ENCODE assay signal across 22 cellular contexts in genomic region chr6:37877373-37878149, GRCh38. TPM values are rescaled to one million over a fixed set of nuclear protein-coding genes. Genes with fewer than 3 reads are reported as not detected.
DNase-seq lines count a peak whose midpoint lies in the region; ATAC-seq and TF ChIP-seq lines count a peak whose summit lies in the region.
"Had no signal": no experiment of that assay in that cellular context is flagged by ENCODE, and none has a peak within 500 bp of the region (broad histone marks: within the 10 kb centered on the region; RNA-seq: fewer than 3 reads in every experiment).

No MANE protein-coding gene starts in this region.

- ATAC-seq in Right ventricle myocardium inferior (peak; percentile 21), SK-N-SH treated with all-trans-retinoic acid at 6 μM for 48 hours (no peak)
- no peak for ATAC-seq in stimulated activated memory B cell treated with anti-CD40 and anti-IgM and Interleukin-4, amounts not matched to agents 10 μg/mL and 1 μg/mL and 100 μg/mL, for 72 hours

- H3K4me3 ChIP-seq in right atrium auricular region = no peak overlapping the region
- H3K4me3 ChIP-seq: right lobe of liver, transverse colon had no signal

- peaks cover 3% of the 10 kb centered on the region for H3K36me3 Mint-ChIP-seq in stimulated activated memory B cell treated with anti-CD40 and anti-IgM and Interleukin-4, amounts not matched to agents 10 μg/mL and 1 μg/mL and 100 μg/mL, for 72 hours

- H3K27me3 Mint-ChIP-seq in stimulated activated memory B cell treated with anti-CD40 and anti-IgM and Interleukin-4, amounts not matched to agents 10 μg/mL and 1 μg/mL and 100 μg/mL, for 72 hours = no peaks in the 10 kb centered on the region
- H3K27me3 Mint-ChIP-seq: naive thymus-derived CD4-positive, alpha-beta T cell had no signal

- TF ChIP-seq CTCF in right atrium auricular region (IDR thresholded peaks at IDR 0.05) = no peak

- H3K4me3 Mint-ChIP-seq in stimulated activated memory B cell treated with anti-CD40 and anti-IgM and Interleukin-4, amounts not matched to agents 10 μg/mL and 1 μg/mL and 100 μg/mL, for 72 hours = no peak overlapping the region

- peaks cover 0 to 28% of the 10 kb centered on the region in 2 donors for H3K4me1 ChIP-seq in right atrium auricular region

- peak overlapping the region; percentile 26 for H3K27ac Mint-ChIP-seq in stimulated activated memory B cell treated with anti-CD40 and anti-IgM and Interleukin-4, amounts not matched to agents 10 μg/mL and 1 μg/mL and 100 μg/mL, for 72 hours

- intact Hi-C loops in Right ventricle myocardium inferior (cut with DNase I) = no loop called here

- no peaks in the 10 kb centered on the region for H3K9me3 ChIP-seq in right atrium auricular region
- H3K9me3 ChIP-seq: Caco-2, right lobe of liver, SK-N-SH, transverse colon had no signal

- DNase-seq in Right ventricle myocardium inferior (ENCODE audit: missing footprints) (no peak), right atrium auricular region (ENCODE audit: low spot score) (no peak), amniotic epithelial cell (ENCODE audit: low read depth) (peak; percentile 85), iris pigment epithelial cell (ENCODE audit: low read depth) (peak; percentile 40), SK-N-DZ (ENCODE audit: low spot score) (no peak), hippocampal formation (lab: John Stamatoyannopoulos, UW) (no peak)
- DNase-seq: activated CD8-positive, alpha-beta memory T cell treated with anti-CD3 and anti-CD28 coated beads for 24 hours; activated naive CD4-positive, alpha-beta T cell treated with Interleukin-2 at 50 U/mL for 16 hours; Caco-2; effector CD8-positive, alpha-beta T cell; Karpas-422; left colon; naive thymus-derived CD4-positive, alpha-beta T cell; NCI-H1417 treated with DMSO at 0.1 percent for 48 hours; NCI-H446; right lobe of liver; SK-N-SH; stimulated activated CD4-positive, alpha-beta T cell treated with anti-CD3 and anti-CD28 coated beads, Interleukin-2, amount 100 ng/mL, for 48 hours; stimulated activated CD8-positive, alpha-beta memory T cell treated with anti-CD3 and anti-CD28 coated beads, Interleukin-4, amount 100 ng/mL, for 48 hours; transverse colon had no signal

- no peaks in the 10 kb centered on the region for H3K27me3 ChIP-seq in right atrium auricular region
- H3K27me3 ChIP-seq: right lobe of liver, transverse colon had no signal

- no peaks in the 10 kb centered on the region for H3K36me3 ChIP-seq in right atrium auricular region
- H3K36me3 ChIP-seq: right lobe of liver, transverse colon had no signal

- H3K4me1 Mint-ChIP-seq in stimulated activated memory B cell treated with anti-CD40 and anti-IgM and Interleukin-4, amounts not matched to agents 10 μg/mL and 1 μg/mL and 100 μg/mL, for 72 hours = peaks cover 75% of the 10 kb centered on the region

- H3K9me3 Mint-ChIP-seq in stimulated activated memory B cell treated with anti-CD40 and anti-IgM and Interleukin-4, amounts not matched to agents 10 μg/mL and 1 μg/mL and 100 μg/mL, for 72 hours = no peaks in the 10 kb centered on the region

- H3K27ac ChIP-seq in right atrium auricular region = no peak overlapping the region
- H3K27ac ChIP-seq: right lobe of liver had no signal

TF ChIP-seq in SK-N-SH treated with all-trans-retinoic acid at 6 μM for 48 hours, 23 proteins besides CTCF, POLR2A, EP300 and RAD21:
- TF ChIP-seq PPARA (CRISPR knock-in tag; IDR thresholded peaks at IDR 0.05; ENCODE audit: borderline replicate concordance) = no peak
- no peak for TF ChIP-seq ZFP30 (CRISPR knock-in tag; IDR thresholded peaks at IDR 0.05)
- TF ChIP-seq CREB5 (CRISPR knock-in tag; IDR thresholded peaks at IDR 0.05; ENCODE audit: low read depth) = no peak
TF ChIP-seq in SK-N-SH treated with all-trans-retinoic acid at 6 μM for 48 hours: peak in this region for 0.

RNA-seq across cellular contexts. Expression of gene ZFAND3, which starts 58.0 kb away (rescaled TPM):
- total RNA-seq in Right ventricle myocardium inferior (84.1 TPM), right atrium auricular region (10 to 100 TPM; 36.7 to 40.0 TPM)
- polyA plus RNA-seq in SK-N-DZ (2014; cell fraction: cytosol; rRNA removed) = 13.4 and 14.8 TPM in 2 replicates
- 8.4 and 18.4 TPM in 2 replicates for polyA plus RNA-seq in SK-N-DZ (2014; cell fraction: nucleus; rRNA removed)

Comparison
In these comparisons a context has a peak if more than half of its experiments do, and no peak if none do; other contexts are left out.
1. DNase-seq: peak in amniotic epithelial cell (single experiment) and iris pigment epithelial cell (single experiment); none in Right ventricle myocardium inferior (single experiment), right atrium auricular region (single experiment), SK-N-DZ (single experiment) and hippocampal formation (0 of 2).